1 cellular context compared by ENCODE assay signal in genomic region chr11:82732734-82733443, GRCh38.
TF ChIP-seq lines count a peak whose summit lies in the region.

No MANE protein-coding gene starts in this region.

TF ChIP-seq in IMR-90, 13 proteins besides CTCF, POLR2A, EP300 and RAD21 (continued from another document):
- no peak for TF ChIP-seq BHLHE40 (IDR thresholded peaks at IDR 0.05; ENCODE audit: low read depth, low read length)
